In genomic region chr5:6158974-6159863, GRCh38 we compare ENCODE assay signal across 10 cellular contexts.
DNase-seq lines count a peak whose midpoint lies in the region; ATAC-seq and TF ChIP-seq lines count a peak whose summit lies in the region.
"Had no signal": no experiment of that assay in that cellular context is flagged by ENCODE, and none has a peak within 500 bp of the region (broad histone marks: within the 10 kb centered on the region; RNA-seq: fewer than 3 reads in every experiment).

No MANE protein-coding gene starts in this region.

- no peaks in the 10 kb centered on the region for H3K36me3 ChIP-seq in suprapubic skin

- TF ChIP-seq POLR2A in suprapubic skin (IDR thresholded peaks at IDR 0.05), result no peak

- DNase-seq in NCI-H2081 (lab: John Stamatoyannopoulos, UW) (peak; percentile 17 to 55), NCI-H2081 treated with DMSO at 0.1 percent for 48 hours (lab: John Stamatoyannopoulos, UW) (no peak), RWPE1 (ENCODE audit: low spot score) (peak; percentile 92), fibroblast of peridontal ligament (ENCODE audit: extremely low read depth) (peak; percentile 97), suprapubic skin (ENCODE audit: low spot score in 2 of 2) (no peak), HUDEP-2 (lab: John Stamatoyannopoulos, UW; ENCODE audit: unreplicated experiment in 76 of 76) (no peak), NCI-H524 treated with DMSO at 0.1 percent for 48 hours (lab: John Stamatoyannopoulos, UW) (no peak)
- DNase-seq: cortex of kidney, kidney had no signal

- peaks cover 12% of the 10 kb centered on the region for H3K4me1 ChIP-seq in suprapubic skin

- WGBS in suprapubic skin, result 43% methylated on average over 14 of the region's 14 CpGs

- H3K27ac ChIP-seq in RWPE1 (peak overlapping the region; percentile 89), suprapubic skin (no peak overlapping the region)

- H3K4me3 ChIP-seq in suprapubic skin, result peak overlapping the region; percentile 2

- CTCF ChIA-PET in RWPE1 (lab: Yijun Ruan, JAX), result no interaction called here

- no peak for ATAC-seq in GM18520 (IDR thresholded peaks at IDR 0.05; ENCODE audit: unreplicated experiment)

- TF ChIP-seq EP300 in suprapubic skin (IDR thresholded peaks at IDR 0.05), result no peak

- POLR2A ChIA-PET in RWPE1 (lab: Yijun Ruan, JAX; ENCODE audit: low non-redundant PET), result no interaction called here

- no peaks in the 10 kb centered on the region for H3K9me3 ChIP-seq in suprapubic skin

- H3K27me3 ChIP-seq in suprapubic skin, result peaks cover 3% of the 10 kb centered on the region

- TF ChIP-seq CTCF in RWPE1 (conservative IDR thresholded peaks at IDR 0.05; ENCODE audit: low read depth) (no peak), suprapubic skin (IDR thresholded peaks at IDR 0.05) (no peak)

Comparison
In these comparisons a context has a peak if more than half of its experiments do, and no peak if none do; other contexts are left out.
1. DNase-seq: peak in NCI-H2081 (2 of 2), RWPE1 (single experiment) and fibroblast of peridontal ligament (single experiment); none in NCI-H2081 treated with DMSO at 0.1 percent for 48 hours (single experiment), suprapubic skin (0 of 2), HUDEP-2 (0 of 76) and NCI-H524 treated with DMSO at 0.1 percent for 48 hours (single experiment).